Comparison of ENCODE assay signal across 13 cellular contexts in the genomic region with DNA sequence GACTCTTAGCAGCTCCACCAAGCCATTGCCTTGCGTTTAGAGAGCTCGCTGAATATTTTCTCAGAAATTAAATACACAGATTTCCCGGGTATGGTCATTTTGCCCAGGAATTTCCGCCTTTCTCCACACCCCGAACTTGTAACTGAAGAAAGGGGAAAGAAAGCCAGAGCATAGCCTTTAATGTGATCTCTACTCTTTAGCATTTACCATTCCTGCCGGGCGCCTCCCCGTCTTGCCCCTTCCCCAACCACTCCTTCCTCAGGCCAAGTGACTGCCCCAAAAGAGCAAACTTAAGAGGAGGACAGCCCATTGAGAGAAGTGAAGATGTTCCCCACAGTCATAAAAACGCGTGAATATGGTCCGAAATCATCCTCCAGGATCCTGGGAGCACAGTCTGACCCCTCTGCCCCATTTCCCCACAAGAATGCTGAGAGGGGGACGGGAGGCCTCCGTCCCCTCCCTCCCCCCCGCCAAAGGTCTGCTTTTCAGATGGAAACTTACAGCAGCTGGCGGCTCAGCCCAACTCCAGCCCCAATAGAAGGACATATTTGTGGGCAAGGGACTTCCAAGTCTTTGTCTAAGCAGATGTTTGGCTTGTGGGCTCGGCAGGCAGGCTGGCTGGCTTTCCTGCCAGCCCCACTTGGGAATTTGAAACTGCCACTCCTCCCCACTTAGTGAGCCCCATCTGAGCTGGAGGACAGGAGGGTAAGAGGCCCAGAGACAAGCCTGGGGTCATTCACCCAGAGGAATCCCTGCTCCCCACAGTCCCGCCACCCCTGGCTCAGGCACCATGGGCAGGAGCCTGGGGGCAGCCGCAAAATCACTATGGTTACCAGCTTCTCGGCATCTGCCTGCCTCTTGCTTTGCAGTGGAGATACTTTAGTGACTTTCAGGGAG. TPM values are rescaled to one million over a fixed set of nuclear protein-coding genes. Genes with fewer than 3 reads are reported as not detected.
DNase-seq lines count a peak whose midpoint lies in the region; ATAC-seq, FAIRE-seq and TF ChIP-seq lines count a peak whose summit lies in the region.
"Had no signal": no experiment of that assay in that cellular context is flagged by ENCODE, and none has a peak within 500 bp of the region (broad histone marks: within the 10 kb centered on the region; RNA-seq: fewer than 3 reads in every experiment).

No MANE protein-coding gene starts in this region.

- DNase-seq in right lobe of liver (no peak), H1 (ENCODE audit: low read depth in 1 of 2, low spot score in 2 of 2) (peak in 1 of 2 experiments; percentile 7), mesothelial cell of epicardium (ENCODE audit: low spot score in 2 of 2, unreplicated experiment in 2 of 2) (no peak), GM10248 (ENCODE audit: extremely low spot score) (no peak), GM13976 (ENCODE audit: low spot score) (no peak)
- no peak for DNase-seq in CD8-positive, alpha-beta memory T cell
- DNase-seq: CD4-positive, CD25-positive, alpha-beta regulatory T cell; stimulated activated CD4-positive, alpha-beta T cell treated with anti-CD3 and anti-CD28 coated beads, Interleukin-12 subunit alpha, Interleukin-12 subunit beta, amount 100 ng/mL, for 4 hours had no signal

- no peak overlapping the region for H3K18ac ChIP-seq in H1 (ENCODE audit: extremely low read depth, low read length)

- H2BK15ac ChIP-seq in H1 (ENCODE audit: low read length): no peak overlapping the region

- H3K23me2 ChIP-seq in H1 (ENCODE audit: low read depth, low read length): no peaks in the 10 kb centered on the region

- no peaks in the 10 kb centered on the region for H3K9me3 Mint-ChIP-seq in mesothelial cell of epicardium
- H3K9me3 Mint-ChIP-seq in CD8-positive, alpha-beta memory T cell: no peaks in the 10 kb centered on the region

- no peak overlapping the region for H3K27ac ChIP-seq in liver (ENCODE audit: low read depth in 1 of 2, low read length in 2 of 2)
- no peak overlapping the region for H3K27ac ChIP-seq in right lobe of liver
- no peak overlapping the region for H3K27ac ChIP-seq in H1 (ENCODE audit: low read depth, low read length)
- H3K27ac ChIP-seq in CD8-positive, alpha-beta memory T cell (ENCODE audit: low read depth, low read length): no peak overlapping the region
- H3K27ac ChIP-seq: HL-60 had no signal

- intact Hi-C loops in right lobe of liver (cut with DNase I): no loop called here

- ATAC-seq in right lobe of liver: no peak
- no peak for ATAC-seq in HG02678 (IDR thresholded peaks at IDR 0.05; ENCODE audit: unreplicated experiment)
- ATAC-seq: gastroesophageal sphincter, Panc1 had no signal

- H3K23ac ChIP-seq in H1 (ENCODE audit: insufficient read length): no peak overlapping the region

- H3K36me3 ChIP-seq in liver (ENCODE audit: control insufficient read depth in 4 of 4, insufficient read depth in 3 of 4, low read depth in 1 of 4, low read length in 3 of 4): no peaks in the 10 kb centered on the region
- H3K36me3 ChIP-seq in right lobe of liver: no peaks in the 10 kb centered on the region
- peaks cover 0 to 11% (median 0%) of the 10 kb centered on the region in 4 experiments; a peak in 1 of 8 replicates for H3K36me3 ChIP-seq in H1 (ENCODE audit: control insufficient read depth in 2 of 4, insufficient read depth in 4 of 4, low read length in 3 of 4)
- no peaks in the 10 kb centered on the region for H3K36me3 ChIP-seq in CD8-positive, alpha-beta memory T cell (ENCODE audit: insufficient read depth, low read length)

- no peak overlapping the region for H4K8ac ChIP-seq in H1 (ENCODE audit: extremely low read depth, insufficient read depth, low read length)

- H2BK12ac ChIP-seq in H1 (ENCODE audit: low read depth, low read length): no peak overlapping the region

- H2AFZ ChIP-seq in H1 (ENCODE audit: low read length): no peak overlapping the region

- no peak overlapping the region for H3K56ac ChIP-seq in H1 (replicated peaks; ENCODE audit: insufficient read length, low read depth, low read length)

- H4K91ac ChIP-seq in H1 (replicated peaks; ENCODE audit: insufficient read length, low read length): no peak overlapping the region

- in situ Hi-C loops in GM13976 (cut with MboI; ENCODE audit: low sequenced_read_pairs, unreplicated experiment): no loop called here

- no peaks in the 10 kb centered on the region for H4K20me1 ChIP-seq in H1 (replicated peaks in 1 of 2; ENCODE audit: control insufficient read depth in 1 of 2, insufficient read depth in 2 of 2, low read length in 2 of 2)

- H2BK120ac ChIP-seq in H1 (replicated peaks; ENCODE audit: low read depth, low read length): no peak overlapping the region

- H3K79me1 ChIP-seq in H1 (ENCODE audit: low read depth, low read length): peaks cover 4% of the 10 kb centered on the region

- H4K5ac ChIP-seq in H1 (ENCODE audit: insufficient read length, low read depth, low read length): no peak overlapping the region

- no peak for TF ChIP-seq RAD21 in liver (IDR thresholded peaks at IDR 0.05)
- TF ChIP-seq RAD21 in H1 (IDR thresholded peaks at IDR 0.05 in 1 of 2, conservative IDR thresholded peaks at IDR 0.05 in 1 of 2; ENCODE audit: low read depth in 2 of 2, low read length in 2 of 2): no peak

- no peak overlapping the region for H3K4ac ChIP-seq in H1 (replicated peaks; ENCODE audit: insufficient read length, low read depth, low read length)

- no peaks in the 10 kb centered on the region for H3K79me2 ChIP-seq in H1 (ENCODE audit: control insufficient read depth in 1 of 2, insufficient read depth in 2 of 2, low read length in 2 of 2)

- no peak overlapping the region for H3K4me3 Mint-ChIP-seq in mesothelial cell of epicardium
- no peak overlapping the region for H3K4me3 Mint-ChIP-seq in CD8-positive, alpha-beta memory T cell
- H3K4me3 Mint-ChIP-seq: CD4-positive, CD25-positive, alpha-beta regulatory T cell had no signal

- peak overlapping the region; percentile 61 for H3K27ac Mint-ChIP-seq in mesothelial cell of epicardium
- H3K27ac Mint-ChIP-seq in CD8-positive, alpha-beta memory T cell: no peak overlapping the region
- H3K27ac Mint-ChIP-seq: CD4-positive, CD25-positive, alpha-beta regulatory T cell had no signal

- peaks cover 9% of the 10 kb centered on the region for H3K36me3 Mint-ChIP-seq in mesothelial cell of epicardium
- no peaks in the 10 kb centered on the region for H3K36me3 Mint-ChIP-seq in CD8-positive, alpha-beta memory T cell

- 90% methylated on average over 19 of the region's 19 CpGs for WGBS in liver
- 84% methylated on average over 16 of the region's 19 CpGs for WGBS in right lobe of liver (ENCODE audit: insufficient coverage, low coverage, low lambda C conversion rate, missing lambda C conversion rate)
- 84% methylated on average over 14 of the region's 19 CpGs; no CpG with 5 or more reads in 1 of the 2 experiments for WGBS in H1 (ENCODE audit: extremely low coverage in 1 of 2, insufficient coverage in 1 of 2, insufficient read length in 1 of 2, insufficient replicate concordance in 2 of 2, low coverage in 1 of 2, low lambda C conversion rate in 2 of 2, missing lambda C conversion rate in 1 of 2), 2 experiments

- no peak overlapping the region for H3K14ac ChIP-seq in H1 (ENCODE audit: insufficient read length)

- no peak overlapping the region for H2BK20ac ChIP-seq in H1 (ENCODE audit: low read length)

- TF ChIP-seq EP300 in H1 (IDR thresholded peaks at IDR 0.05; ENCODE audit: borderline replicate concordance in 1 of 2, low read depth in 2 of 2, low read length in 2 of 2): no peak

- no peak for FAIRE-seq in H1 (lab: Jason Lieb, UNC)

- peak overlapping the region in 1 of 2 experiments; percentile 12; a peak in 2 of 4 replicates for H3K4me2 ChIP-seq in H1 (ENCODE audit: insufficient read depth in 1 of 2, low read depth in 2 of 2, low read length in 2 of 2)

- POLR2A ChIA-PET in H1 (lab: Charles Lee; ENCODE audit: partially characterized antibody): interaction anchor here (1.1 kb wide), 1 partner anchor 56 kb away, joined by 3 read pairs; no protein-coding TSS in a partner anchor
- POLR2A ChIA-PET in CD8-positive, alpha-beta memory T cell (lab: Charles Lee): no interaction called here
- POLR2A ChIA-PET in GM10248 (lab: Yijun Ruan, JAX): no interaction called here

- H2AK5ac ChIP-seq in H1 (ENCODE audit: low read depth, low read length): no peak overlapping the region

- CTCF ChIA-PET in H1 (lab: Charles Lee; ENCODE audit: partially characterized antibody): interaction anchor here (0.9 to 1.3 kb wide), 6 partner anchors 12 to 138 kb away, joined by 3 to 4 read pairs (median 3); no protein-coding TSS in a partner anchor
- CTCF ChIA-PET in CD8-positive, alpha-beta memory T cell (lab: Charles Lee): interaction anchor here (0.6 kb wide), 2 partner anchors 664 to 990 kb away, joined by 3 read pairs; no protein-coding TSS in a partner anchor
- CTCF ChIA-PET in GM10248 (lab: Yijun Ruan, JAX): interaction anchor here (0.7 to 1.6 kb wide), 4 partner anchors 8 to 67 kb away, joined by 3 to 6 read pairs (median 4); no protein-coding TSS in a partner anchor

- H3K4me1 ChIP-seq in liver (ENCODE audit: control insufficient read depth in 4 of 4, insufficient read depth in 4 of 4, low read length in 3 of 4): peaks cover 0 to 11% (median 2%) of the 10 kb centered on the region in 4 donors
- peaks cover 0 to 9% (median 2%) of the 10 kb centered on the region in 4 donors for H3K4me1 ChIP-seq in right lobe of liver
- H3K4me1 ChIP-seq in H1 (replicated peaks in 1 of 4; ENCODE audit: control insufficient read depth in 3 of 4, insufficient read depth in 4 of 4, low read length in 3 of 4): peaks cover 0 to 3% (median 0%) of the 10 kb centered on the region in 4 experiments; a peak in 1 of 7 replicates
- no peaks in the 10 kb centered on the region for H3K4me1 ChIP-seq in CD8-positive, alpha-beta memory T cell (ENCODE audit: insufficient read depth, low read length)

- H2BK5ac ChIP-seq in H1 (ENCODE audit: low read depth, low read length): no peak overlapping the region

- TF ChIP-seq CTCF in liver (IDR thresholded peaks at IDR 0.05; ENCODE audit: low read depth, low read length, missing input control) (no peak), right lobe of liver (IDR thresholded peaks at IDR 0.05) (no peak), H1 (IDR thresholded peaks at IDR 0.05; ENCODE audit: control extremely low read depth in 1 of 3, insufficient read depth in 1 of 3, low read depth in 1 of 3, low read length in 3 of 3) (no peak), mesothelial cell of epicardium (IDR thresholded peaks at IDR 0.05; ENCODE audit: unreplicated experiment) (no peak), GM10248 (IDR thresholded peaks at IDR 0.05; ENCODE audit: control extremely low read depth, extremely low read depth, low read depth, missing control alignments) (no peak), GM13976 (IDR thresholded peaks at IDR 0.05; ENCODE audit: borderline replicate concordance, control extremely low read depth, extremely low read depth, insufficient read depth, missing control alignments) (no peak)

- TF ChIP-seq POLR2A in right lobe of liver (IDR thresholded peaks at IDR 0.05): no peak
- no peak for TF ChIP-seq POLR2A in H1 (IDR thresholded peaks at IDR 0.05; ENCODE audit: control extremely low read depth in 1 of 2, low read depth in 2 of 2, low read length in 2 of 2)

- no peaks in the 10 kb centered on the region for H3K27me3 Mint-ChIP-seq in mesothelial cell of epicardium (ENCODE audit: low read depth)
- H3K27me3 Mint-ChIP-seq in CD8-positive, alpha-beta memory T cell: peaks cover 0 to 9% of the 10 kb centered on the region in 2 donors
- H3K27me3 Mint-ChIP-seq: CD4-positive, CD25-positive, alpha-beta regulatory T cell had no signal

- H3K9me3 ChIP-seq in liver (ENCODE audit: control insufficient read depth in 4 of 4, low read length in 3 of 4) (no peaks in the 10 kb centered on the region), right lobe of liver (no peaks in the 10 kb centered on the region), H1 (ENCODE audit: insufficient read depth in 2 of 2, low read depth in 1 of 2, low read length in 1 of 2) (no peaks in the 10 kb centered on the region)
- H3K9me3 ChIP-seq in CD8-positive, alpha-beta memory T cell (ENCODE audit: low read length): no peaks in the 10 kb centered on the region
- H3K9me3 ChIP-seq: gastroesophageal sphincter had no signal

- H3K4me1 Mint-ChIP-seq in mesothelial cell of epicardium: peaks cover 18% of the 10 kb centered on the region
- no peaks in the 10 kb centered on the region for H3K4me1 Mint-ChIP-seq in CD8-positive, alpha-beta memory T cell
- H3K4me1 Mint-ChIP-seq: CD4-positive, CD25-positive, alpha-beta regulatory T cell had no signal

- H3K27me3 ChIP-seq in liver (ENCODE audit: control insufficient read depth in 4 of 4, insufficient read depth in 4 of 4, low read length in 3 of 4): no peaks in the 10 kb centered on the region
- H3K27me3 ChIP-seq in right lobe of liver: no peaks in the 10 kb centered on the region
- no peaks in the 10 kb centered on the region for H3K27me3 ChIP-seq in H1 (replicated peaks in 1 of 4; ENCODE audit: control insufficient read depth in 3 of 4, extremely low read depth in 1 of 4, insufficient read depth in 3 of 4, low read length in 3 of 4)
- no peaks in the 10 kb centered on the region for H3K27me3 ChIP-seq in CD8-positive, alpha-beta memory T cell (ENCODE audit: insufficient read depth, low read length, poor library complexity, severe bottlenecking)
- H3K27me3 ChIP-seq: gastroesophageal sphincter had no signal

- H3K4me3 ChIP-seq in liver (ENCODE audit: low read depth in 1 of 3, low read length in 3 of 3) (no peak overlapping the region), right lobe of liver (no peak overlapping the region), H1 (ENCODE audit: extremely low read depth in 1 of 4, insufficient read depth in 2 of 4, low read depth in 3 of 4, low read length in 4 of 4) (no peak overlapping the region)
- no peak overlapping the region for H3K4me3 ChIP-seq in CD8-positive, alpha-beta memory T cell (ENCODE audit: low read length)
- H3K4me3 ChIP-seq: gastroesophageal sphincter had no signal

- no peak overlapping the region for H3K9ac ChIP-seq in liver (ENCODE audit: low read depth in 1 of 2, low read length in 2 of 2)
- H3K9ac ChIP-seq in H1 (replicated peaks in 1 of 4; ENCODE audit: extremely low read depth in 1 of 4, low read depth in 3 of 4, low read length in 3 of 4): no peak overlapping the region

RNA-seq across cellular contexts. Expression of a gene that starts 53.4 kb away (rescaled TPM):
- total RNA-seq in liver: 1 to 10 TPM; 5.2 to 8.3 TPM
- 1 to 10 TPM; 3.1 to 6.8 TPM for polyA plus RNA-seq in liver
- 10 to 100 TPM in 3 of 6 experiments, 1 to 10 TPM in 3; 3.0 to 24.0 (median 8.4) TPM for total RNA-seq in right lobe of liver
- total RNA-seq in H1 (2021; fragmentation: NEBNext Ultra II Directional; extraction: Animal tissue kit (Norgen Biotek cat#: 25700)): 26.5 and 30.1 TPM in 2 replicates
- 12.3 and 20.2 TPM in 2 replicates for polyA plus RNA-seq in H1 (2011; rRNA removed)
- polyA plus RNA-seq in H1 (2011; cell fraction: cytosol; rRNA removed): 24.9 TPM
- 22.4 TPM for polyA plus RNA-seq in H1 (2011; cell fraction: nucleus; rRNA removed)
- 17.0 to 23.2 TPM (median 19.9 TPM) in 4 replicates for polyA plus RNA-seq in H1 (2012, experiment 1 of 2)
- 18.9 TPM for polyA plus RNA-seq in H1 (2012, experiment 2 of 2)
- polyA plus RNA-seq in H1 (2013, experiment 1 of 2): 15.1 TPM
- 14.1 TPM for polyA plus RNA-seq in H1 (2013, experiment 2 of 2)
- 11.0 and 13.7 TPM in 2 replicates for polyA minus RNA-seq in H1 (2011; rRNA and poly(A)+ RNA removed)
- 10.3 TPM for polyA minus RNA-seq in H1 (2011; cell fraction: cytosol; rRNA and poly(A)+ RNA removed)
- polyA minus RNA-seq in H1 (2011; cell fraction: nucleus; rRNA and poly(A)+ RNA removed): 19.9 TPM
- total RNA-seq in mesothelial cell of epicardium: 20.8 to 24.2 TPM (median 22.4 TPM) in 3 replicates
- total RNA-seq in CD8-positive, alpha-beta memory T cell: 1 to 10 TPM; 2.0 to 2.6 TPM
- 0.83 TPM for polyA plus RNA-seq in CD8-positive, alpha-beta memory T cell
